ENCODE assay signal across 30 cellular contexts in the genomic region with DNA sequence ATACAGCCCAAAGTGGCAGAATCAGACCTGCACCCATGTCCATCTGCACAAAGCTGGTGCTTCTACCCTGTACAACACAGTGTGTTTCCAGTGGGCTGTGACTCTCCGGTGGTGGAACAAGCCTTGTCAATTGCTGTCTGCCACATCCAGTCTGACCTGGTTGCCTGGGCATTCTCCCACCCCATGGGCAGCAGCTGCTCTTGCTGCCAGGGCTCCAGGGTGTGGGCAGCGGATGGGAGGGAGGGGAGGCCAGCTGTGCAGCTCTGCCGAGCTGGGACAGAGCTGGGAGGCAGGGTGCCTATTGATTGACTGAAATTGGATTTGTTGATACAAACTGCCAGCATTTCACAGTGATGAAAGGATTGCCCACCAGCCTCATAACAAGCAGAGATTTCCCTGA.
"Had no signal": no experiment of that assay in that cellular context is flagged by ENCODE, and none has a peak within 500 bp of the region (broad histone marks: within the 10 kb centered on the region; RNA-seq: fewer than 3 reads in every experiment).

No MANE protein-coding gene starts in this region.

- DNase-seq: activated CD4-positive, alpha-beta T cell treated with anti-CD3 and anti-CD28 coated beads for 48 hours; activated CD4-positive, alpha-beta T cell treated with anti-CD3 and anti-CD28 coated beads, Interleukin-2, amount 50 U/mL, for 48 hours; activated CD8-positive, alpha-beta memory T cell treated with anti-CD3 and anti-CD28 coated beads for 24 hours; activated effector memory CD4-positive, alpha-beta T cell treated with anti-CD3 and anti-CD28 coated beads, Interleukin-2, amount 50 U/mL, for 16 hours; activated naive CD4-positive, alpha-beta T cell treated with anti-CD3 and anti-CD28 coated beads for 36 hours; activated naive CD8-positive, alpha-beta T cell treated with anti-CD3 and anti-CD28 coated beads for 36 hours; adrenal gland; aorta; body of pancreas; cerebellar nuclear complex; dorsolateral prefrontal cortex; effector memory CD4-positive, alpha-beta T cell; erythroblast; gastrocnemius medialis; hippocampal formation; kidney; naive thymus-derived CD8-positive, alpha-beta T cell; right lobe of liver; stimulated activated CD4-positive, alpha-beta T cell treated with anti-CD3 and anti-CD28 coated beads, Interleukin-12 subunit alpha, Interleukin-12 subunit beta, amount 100 ng/mL, for 4 hours; stimulated activated CD4-positive, alpha-beta T cell treated with anti-CD3 and anti-CD28 coated beads, Interleukin-4, amount 100 ng/mL, for 1 hour; stimulated activated naive CD8-positive, alpha-beta T cell treated with anti-CD3 and anti-CD28 coated beads, Interleukin-15, Interleukin-2, amounts not matched to agents 100 U/mL and 50 U/mL, for 24 hours; T1000; testis; transverse colon; WERI-Rb-1 had no signal

- H3K27me3 ChIP-seq: adrenal gland, dorsolateral prefrontal cortex, right lobe of liver, testis had no signal

- ATAC-seq: activated CD4-positive, CD25-positive, alpha-beta regulatory T cell treated with anti-CD3 and anti-CD28 coated beads, Interleukin-2, amount 50 U/mL, for 24 hours; body of pancreas; gastrocnemius medialis; naive thymus-derived CD8-positive, alpha-beta T cell; right lobe of liver; stimulated activated naive CD8-positive, alpha-beta T cell treated with anti-CD3 and anti-CD28 coated beads, Interleukin-15, Interleukin-2, amounts not matched to agents 100 U/mL and 50 U/mL, for 24 hours had no signal

- H3K4me1 ChIP-seq: gastrocnemius medialis, right lobe of liver, testis had no signal

- H3K27ac ChIP-seq: adrenal gland, body of pancreas, cardiac muscle cell, coronary artery, gastrocnemius medialis, neutrophil, right lobe of liver, skin epidermis, testis, transverse colon, WERI-Rb-1 had no signal

- H3K9me3 ChIP-seq: adrenal gland, body of pancreas, gastrocnemius medialis, neutrophil, right lobe of liver, testis, transverse colon had no signal

- H3K4me3 ChIP-seq: adrenal gland, body of pancreas, cardiac muscle cell, coronary artery, dorsolateral prefrontal cortex, gastrocnemius medialis, right lobe of liver, skin epidermis, testis, transverse colon had no signal

- H3K36me3 ChIP-seq: adrenal gland, cardiac muscle cell, gastrocnemius medialis, neutrophil, right lobe of liver, transverse colon, WERI-Rb-1 had no signal
